20 cellular contexts compared by ENCODE assay signal in genomic region chr6:118419448-118420394, GRCh38.
"Had no signal": no experiment of that assay in that cellular context is flagged by ENCODE, and none has a peak within 500 bp of the region (broad histone marks: within the 10 kb centered on the region; RNA-seq: fewer than 3 reads in every experiment).

No MANE protein-coding gene starts in this region.

- FAIRE-seq: kidney had no signal

- H3K27me3 Mint-ChIP-seq: effector memory CD8-positive, alpha-beta T cell; memory B cell had no signal

- DNase-seq: effector memory CD8-positive, alpha-beta T cell; esophagus squamous epithelium; foreskin fibroblast; glutamatergic neuron; immature natural killer cell; kidney; left cardiac atrium; left ventricle myocardium inferior; lower lobe of right lung; natural killer cell; ovary; stimulated activated CD4-positive, alpha-beta T cell treated with anti-CD3 and anti-CD28 coated beads, Interleukin-2, amount 100 ng/mL, for 48 hours; stimulated activated naive CD4-positive, alpha-beta T cell treated with Interleukin-2 at 50 U/mL for 16 hours; trophoblast cell had no signal

- H3K4me3 Mint-ChIP-seq: effector memory CD8-positive, alpha-beta T cell; immature natural killer cell; memory B cell; mesothelial cell of epicardium; natural killer cell; neural crest cell had no signal

- H3K27ac Mint-ChIP-seq: effector memory CD8-positive, alpha-beta T cell; immature natural killer cell; memory B cell; mesothelial cell of epicardium; natural killer cell had no signal

- H3K27me3 ChIP-seq: esophagus squamous epithelium, gastroesophageal sphincter, ovary, right atrium auricular region had no signal

- H3K27ac ChIP-seq: esophagus squamous epithelium, gastroesophageal sphincter, left ventricle myocardium inferior, lower lobe of right lung, ovary, right atrium auricular region had no signal

- H3K9me3 ChIP-seq: esophagus squamous epithelium, ovary, right atrium auricular region had no signal

- H3K4me3 ChIP-seq: esophagus squamous epithelium, gastroesophageal sphincter, left ventricle myocardium inferior, lower lobe of right lung, ovary, right atrium auricular region, smooth muscle cell had no signal

- H3K36me3 ChIP-seq: esophagus squamous epithelium, gastroesophageal sphincter, left ventricle myocardium inferior, lower lobe of right lung, ovary, right atrium auricular region had no signal

- ATAC-seq: effector memory CD8-positive, alpha-beta T cell; gastroesophageal sphincter; left cardiac atrium; lower lobe of right lung; natural killer cell had no signal

- H3K4me2 ChIP-seq: smooth muscle cell had no signal

- H3K4me1 Mint-ChIP-seq: immature natural killer cell, memory B cell, mesothelial cell of epicardium, natural killer cell, neural crest cell had no signal

- H3K4me1 ChIP-seq: esophagus squamous epithelium, gastroesophageal sphincter, left ventricle myocardium inferior, lower lobe of right lung, right atrium auricular region had no signal

- H3K9me3 Mint-ChIP-seq: neural crest cell had no signal
